11 cellular contexts compared by ENCODE assay signal in genomic region chr11:27721505-27722116, GRCh38. TPM values are rescaled to one million over a fixed set of nuclear protein-coding genes. Genes with fewer than 3 reads are reported as not detected.
DNase-seq lines count a peak whose midpoint lies in the region; ATAC-seq and TF ChIP-seq lines count a peak whose summit lies in the region.
"Had no signal": no experiment of that assay in that cellular context is flagged by ENCODE, and none has a peak within 500 bp of the region (broad histone marks: within the 10 kb centered on the region; RNA-seq: fewer than 3 reads in every experiment).

No MANE protein-coding gene starts in this region.

- H3K27me3 ChIP-seq in HUES64 (ENCODE audit: insufficient read depth, low read length) (peaks cover 77% of the 10 kb centered on the region), dorsolateral prefrontal cortex (peaks cover 0 to 91% (median 52%) of the 10 kb centered on the region in 45 donors), neural cell (ENCODE audit: insufficient read depth, low read depth, low read length) (peaks cover 86% of the 10 kb centered on the region)

- no peak for TF ChIP-seq RAD21 in neural cell (conservative IDR thresholded peaks at IDR 0.05)

- TF ChIP-seq CTCF in Calu3 (IDR thresholded peaks at IDR 0.05; ENCODE audit: unreplicated experiment) (no peak), dorsolateral prefrontal cortex (IDR thresholded peaks at IDR 0.05 in 54 of 56, conservative IDR thresholded peaks at IDR 0.05 in 2 of 56; ENCODE audit: low read depth in 1 of 56, partially characterized antibody in 56 of 56) (no peak), neural cell (IDR thresholded peaks at IDR 0.05; ENCODE audit: poor library complexity, severe bottlenecking) (no peak), natural killer cell (IDR thresholded peaks at IDR 0.05) (no peak)

- CTCF ChIA-PET in Calu3 (lab: Charles Lee) = interaction anchor here (0.6 kb wide), 1 partner anchor 347 kb away, joined by 3 read pairs; no protein-coding TSS in a partner anchor

- no peak overlapping the region for H3K9ac ChIP-seq in HUES64 (ENCODE audit: low read depth, low read length)
- no peak overlapping the region for H3K9ac ChIP-seq in neural cell (ENCODE audit: low read length)

- DNase-seq in Calu3 = peak; percentile 6
- peak in 1 of 10 donors; percentile 7 for DNase-seq in dorsolateral prefrontal cortex
- no peak for DNase-seq in T-helper 9 cell
- no peak for DNase-seq in T1000 (lab: John Stamatoyannopoulos, UW)
- no peak for DNase-seq in midbrain (lab: John Stamatoyannopoulos, UW)
- no peak for DNase-seq in natural killer cell
- DNase-seq: activated T-cell treated with anti-CD3 and anti-CD28 coated beads for 4 hours had no signal

- no peak overlapping the region for H3K4me2 ChIP-seq in neural cell (ENCODE audit: low read length)

- H3K9me3 Mint-ChIP-seq in Calu3 (ENCODE audit: low read depth, unreplicated experiment) (no peaks in the 10 kb centered on the region), natural killer cell (peaks cover 9 to 11% of the 10 kb centered on the region in 2 donors)

- no peak for ATAC-seq in natural killer cell
- ATAC-seq: sciatic nerve; stimulated activated effector memory CD8-positive, alpha-beta T cell treated with anti-CD3 and anti-CD28 coated beads, Interleukin-12 subunit alpha, Interleukin-12 subunit beta, amount 100 ng/mL, for 72 hours had no signal

- no peaks in the 10 kb centered on the region for H3K36me3 ChIP-seq in HUES64 (ENCODE audit: insufficient read depth, low read length)
- no peaks in the 10 kb centered on the region for H3K36me3 ChIP-seq in neural cell (ENCODE audit: insufficient read depth, low read length)

- H3K36me3 Mint-ChIP-seq in Calu3 (ENCODE audit: insufficient read depth, unreplicated experiment) (peaks cover 26% of the 10 kb centered on the region), natural killer cell (peaks cover 19% of the 10 kb centered on the region)
- H3K36me3 Mint-ChIP-seq: stimulated activated effector memory CD8-positive, alpha-beta T cell treated with anti-CD3 and anti-CD28 coated beads, Interleukin-12 subunit alpha, Interleukin-12 subunit beta, amount 100 ng/mL, for 72 hours had no signal

- H3K27ac ChIP-seq in HUES64 (ENCODE audit: low read depth, low read length) (no peak overlapping the region), dorsolateral prefrontal cortex (no peak overlapping the region), neural cell (ENCODE audit: low read length) (no peak overlapping the region)

- peaks cover 15% of the 10 kb centered on the region for H3K4me1 Mint-ChIP-seq in Calu3 (ENCODE audit: low read depth, unreplicated experiment)
- H3K4me1 Mint-ChIP-seq in natural killer cell = no peaks in the 10 kb centered on the region
- H3K4me1 Mint-ChIP-seq: stimulated activated effector memory CD8-positive, alpha-beta T cell treated with anti-CD3 and anti-CD28 coated beads, Interleukin-12 subunit alpha, Interleukin-12 subunit beta, amount 100 ng/mL, for 72 hours had no signal

- H3K9me2 ChIP-seq in neural cell (ENCODE audit: insufficient read depth, low read length) = no peaks in the 10 kb centered on the region

- no TSS peak for BruUV-seq in Calu3 (replicated peaks; lab: Mats Ljungman, UMichigan)

- no peaks in the 10 kb centered on the region for H3K79me2 ChIP-seq in neural cell (replicated peaks; ENCODE audit: insufficient read depth, low read length)

- no peak for TF ChIP-seq EP300 in neural cell (conservative IDR thresholded peaks at IDR 0.05; ENCODE audit: poor library complexity, severe bottlenecking)

- peaks cover 13% of the 10 kb centered on the region for H3F3A ChIP-seq in neural cell (ENCODE audit: insufficient read depth, low read length, poor library complexity, severe bottlenecking)

- no peak overlapping the region for H2AFZ ChIP-seq in neural cell (ENCODE audit: low read depth, low read length)

- peaks cover 23% of the 10 kb centered on the region for H3K4me1 ChIP-seq in HUES64 (ENCODE audit: insufficient read depth, low read length)

- H3K9me3 ChIP-seq in HUES64 (ENCODE audit: insufficient read depth, low read depth, low read length) (no peaks in the 10 kb centered on the region), neural cell (ENCODE audit: low read length) (no peaks in the 10 kb centered on the region)

- H3K4me3 ChIP-seq in HUES64 (ENCODE audit: low read length) (peak overlapping the region; percentile 65), dorsolateral prefrontal cortex (peak overlapping the region in 52 of 59 donors; percentile 7 to 67 (median 54)), neural cell (ENCODE audit: low read length) (peak overlapping the region; percentile 69)

- H3K4me3 Mint-ChIP-seq in Calu3 (ENCODE audit: low read depth, unreplicated experiment) = peak overlapping the region; percentile 89
- H3K4me3 Mint-ChIP-seq in natural killer cell = no peak overlapping the region
- H3K4me3 Mint-ChIP-seq: stimulated activated effector memory CD8-positive, alpha-beta T cell treated with anti-CD3 and anti-CD28 coated beads, Interleukin-12 subunit alpha, Interleukin-12 subunit beta, amount 100 ng/mL, for 72 hours had no signal

- H3K27me3 Mint-ChIP-seq in Calu3 (ENCODE audit: unreplicated experiment) (peaks cover 88% of the 10 kb centered on the region), natural killer cell (ENCODE audit: low read depth in 2 of 2) (peaks cover 50 to 68% of the 10 kb centered on the region in 2 donors)

- H3K27ac Mint-ChIP-seq in Calu3 (ENCODE audit: unreplicated experiment) (no peak overlapping the region), natural killer cell (no peak overlapping the region)
- H3K27ac Mint-ChIP-seq: stimulated activated effector memory CD8-positive, alpha-beta T cell treated with anti-CD3 and anti-CD28 coated beads, Interleukin-12 subunit alpha, Interleukin-12 subunit beta, amount 100 ng/mL, for 72 hours had no signal

- intact Hi-C loops in Calu3 (cut with micrococcal nuclease; ENCODE audit: unreplicated experiment) = no loop called here
- intact Hi-C loops in dorsolateral prefrontal cortex (cut with DNase I) = no loop called here
- intact Hi-C loops in natural killer cell (cut with micrococcal nuclease) = no loop called here

- WGBS in HUES64 = 5% methylated on average over 28 of the region's 32 CpGs

- H4K20me1 ChIP-seq in neural cell (ENCODE audit: insufficient read depth) = no peaks in the 10 kb centered on the region

TF ChIP-seq in neural cell, 6 proteins besides CTCF, POLR2A, EP300 and RAD21:
- no peak for TF ChIP-seq EZH2 (IDR thresholded peaks at IDR 0.05; ENCODE audit: borderline replicate concordance, insufficient read depth, low read length, poor library complexity, severe bottlenecking)
- peak; percentile 1 for TF ChIP-seq POLR2AphosphoS5 (IDR thresholded peaks at IDR 0.05)
TF ChIP-seq in neural cell: peak in this region for 1.

RNA-seq across cellular contexts. Expression of gene BDNF, which starts 21.4 kb away (rescaled TPM):
- total RNA-seq in Calu3 (2022) (7.9 and 8.3 TPM in 2 replicates), dorsolateral prefrontal cortex (10 to 100 TPM in 1 of 120 experiments, 1 to 10 TPM in 112, under 1 TPM in 7; 0.43 to 15.2 (median 2.8) TPM), natural killer cell (not detected)
- 1.00 TPM for polyA plus RNA-seq in HUES64 (2013, experiment 1 of 2)
- polyA plus RNA-seq in HUES64 (2013, experiment 2 of 2) = 1.2 TPM
- polyA plus RNA-seq in neural cell = not detected in 2 replicates
- not detected in 2 replicates for polyA minus RNA-seq in neural cell
